8 cellular contexts compared by ENCODE assay signal in genomic region chr2:146927080-146927714, GRCh38.
DNase-seq lines count a peak whose midpoint lies in the region; ATAC-seq, FAIRE-seq and TF ChIP-seq lines count a peak whose summit lies in the region.

No MANE protein-coding gene starts in this region.

- POLR2A ChIA-PET in GM12878 (lab: Charles Lee): interaction anchor here (1.0 kb wide), 1 partner anchor 14 kb away, joined by 3 read pairs; no protein-coding TSS in a partner anchor

- intact Hi-C loops in GM12878 (cut with micrococcal nuclease; ENCODE audit: unreplicated experiment) (loop anchor here (2.0 to 10.0 kb wide), 4 partner anchors 115 to 984 kb away; no protein-coding TSS in a partner anchor), thyroid gland (cut with DNase I) (no loop called here)

- H3K4me3 ChIP-seq in GM12878: no peak overlapping the region
- no peak overlapping the region for H3K4me3 ChIP-seq in keratinocyte (ENCODE audit: control insufficient read depth in 2 of 3, extremely low read depth in 1 of 3, insufficient read depth in 2 of 3, low read depth in 1 of 3, low read length in 3 of 3)
- no peak overlapping the region for H3K4me3 ChIP-seq in thyroid gland (replicated peaks in 1 of 3)

- H3K36me3 ChIP-seq in GM12878 (ENCODE audit: control insufficient read depth in 2 of 2, insufficient read depth in 2 of 2, low read length in 1 of 2) (no peaks in the 10 kb centered on the region), keratinocyte (ENCODE audit: control insufficient read depth in 2 of 2, extremely low read depth in 1 of 2, insufficient read depth in 2 of 2, low read length in 2 of 2) (no peaks in the 10 kb centered on the region), thyroid gland (no peaks in the 10 kb centered on the region)

- DNase-seq in NAMALWA (ENCODE audit: low spot score) (peak; percentile 63), GM12878 (ENCODE audit: low read depth, low spot score) (no peak), keratinocyte (ENCODE audit: low read depth, low spot score) (no peak), thyroid gland (peak; percentile 25 to 37), T-helper 9 cell (no peak), CD1c-positive myeloid dendritic cell (ENCODE audit: extremely low spot score) (no peak)
- DNase-seq in activated effector memory CD4-positive, alpha-beta T cell treated with anti-CD3 and anti-CD28 coated beads, Interleukin-2, amount 50 U/mL, for 16 hours: no peak

- no TSS peak for BruUV-seq in GM12878 (replicated peaks; lab: Mats Ljungman, UMichigan)

- no peaks in the 10 kb centered on the region for H3K4me1 ChIP-seq in GM12878 (ENCODE audit: control insufficient read depth, insufficient read depth, low read length)
- H3K4me1 ChIP-seq in keratinocyte (ENCODE audit: control insufficient read depth, extremely low read depth, insufficient read depth, low read length): no peaks in the 10 kb centered on the region
- H3K4me1 ChIP-seq in thyroid gland: no peaks in the 10 kb centered on the region

- SMC1A ChIA-PET in GM12878 (lab: Charles Lee; ENCODE audit: uncharacterized antibody, unreplicated experiment): interaction anchor here (0.6 to 2.6 kb wide), 23 partner anchors 9 to 985 kb away, joined by 3 to 21 read pairs (median 4); no protein-coding TSS in a partner anchor

- in situ Hi-C loops in GM12878 (cut with MboI): loop anchor here (10.0 kb wide), 1 partner anchor 988 kb away; no protein-coding TSS in a partner anchor

- RAD21 ChIA-PET in GM12878 (lab: Charles Lee; ENCODE audit: unreplicated experiment): interaction anchor here (0.6 to 2.9 kb wide), 19 partner anchors 9 to 985 kb away, joined by 3 to 30 read pairs (median 4); no protein-coding TSS in a partner anchor

- H3K9me1 ChIP-seq in keratinocyte (ENCODE audit: control insufficient read depth, extremely low read depth, insufficient read depth, low read length): no peaks in the 10 kb centered on the region

- no peak for TF ChIP-seq EP300 in GM12878 (IDR thresholded peaks at IDR 0.05; ENCODE audit: borderline replicate concordance in 1 of 2, control insufficient read depth in 1 of 2, low read depth in 2 of 2, low read length in 2 of 2)

- peak; percentile 41 for FAIRE-seq in GM12878 (lab: Jason Lieb, UNC)
- FAIRE-seq in keratinocyte (lab: Jason Lieb, UNC): peak; percentile 81

- H3K79me2 ChIP-seq in GM12878 (ENCODE audit: control insufficient read depth, insufficient read depth, low read length): no peaks in the 10 kb centered on the region
- H3K79me2 ChIP-seq in keratinocyte (ENCODE audit: control insufficient read depth, insufficient read depth, low read length): no peaks in the 10 kb centered on the region

- TF ChIP-seq RAD21 in GM12878 (IDR thresholded peaks at IDR 0.05; ENCODE audit: insufficient read depth, low read depth, low read length): peak; percentile 67

- no peak overlapping the region for H2AFZ ChIP-seq in GM12878 (ENCODE audit: control insufficient read depth, low read depth, low read length)
- peak overlapping the region; percentile 0 for H2AFZ ChIP-seq in keratinocyte (ENCODE audit: control insufficient read depth, low read length)

- dilution Hi-C loops in keratinocyte (cut with MboI; ENCODE audit: extremely low pct_ligation_motif_present, low sequenced_read_pairs): no loop called here

- CTCF ChIA-PET in GM12878 (lab: Yijun Ruan, JAX): interaction anchor here (0.8 to 1.7 kb wide), 19 partner anchors 9 to 983 kb away, joined by 3 to 23 read pairs (median 5); no protein-coding TSS in a partner anchor

- no peaks in the 10 kb centered on the region for H4K20me1 ChIP-seq in GM12878 (ENCODE audit: control insufficient read depth, insufficient read depth)
- no peaks in the 10 kb centered on the region for H4K20me1 ChIP-seq in keratinocyte (ENCODE audit: control insufficient read depth, extremely low read depth, insufficient read depth, low read length)

- no peak overlapping the region for H3K9ac ChIP-seq in GM12878 (ENCODE audit: control insufficient read depth, insufficient read depth, low read length)
- H3K9ac ChIP-seq in keratinocyte (ENCODE audit: control insufficient read depth, extremely low read depth, insufficient read depth, low read length): no peak overlapping the region

- H3K9me3 ChIP-seq in GM12878 (replicated peaks; ENCODE audit: control insufficient read depth, insufficient read depth, low read length) (no peaks in the 10 kb centered on the region), keratinocyte (ENCODE audit: control insufficient read depth, low read depth, low read length) (no peaks in the 10 kb centered on the region), thyroid gland (no peaks in the 10 kb centered on the region)

- TF ChIP-seq CTCF in GM12872 (IDR thresholded peaks at IDR 0.05; ENCODE audit: insufficient read depth, low read depth, low read length): peak; percentile 44; the same call in 2 of the 3 replicates
- TF ChIP-seq CTCF in GM12878 (IDR thresholded peaks at IDR 0.05 in 2 of 3, conservative IDR thresholded peaks at IDR 0.05 in 1 of 3; ENCODE audit: control insufficient read depth in 2 of 3, extremely low read depth in 1 of 3, insufficient read depth in 1 of 3, low read depth in 3 of 3, low read length in 3 of 3): peak; percentile 33 to 71 (median 57); a peak in 5 of 6 replicates
- TF ChIP-seq CTCF in keratinocyte (optimal IDR thresholded peaks at IDR 0.05 in 1 of 3, IDR thresholded peaks at IDR 0.05 in 1 of 3, conservative IDR thresholded peaks at IDR 0.05 in 1 of 3; ENCODE audit: extremely low read depth in 1 of 3, insufficient read depth in 2 of 3, low read length in 3 of 3): peak; percentile 37 to 79 (median 47)
- TF ChIP-seq CTCF in thyroid gland (IDR thresholded peaks at IDR 0.05): peak in 4 of 6 experiments; percentile 5 to 44 (median 36)

- no peak overlapping the region for H3K4me2 ChIP-seq in GM12878 (ENCODE audit: control insufficient read depth, insufficient read depth)
- no peak overlapping the region for H3K4me2 ChIP-seq in keratinocyte (ENCODE audit: control insufficient read depth, extremely low read depth, insufficient read depth, low read depth, low read length)

- TF ChIP-seq POLR2A in GM12878 (IDR thresholded peaks at IDR 0.05; ENCODE audit: low read depth, low read length): no peak
- TF ChIP-seq POLR2A in thyroid gland (IDR thresholded peaks at IDR 0.05): no peak

- H3K27ac ChIP-seq in GM12878 (ENCODE audit: control insufficient read depth, insufficient read depth): no peak overlapping the region
- H3K27ac ChIP-seq in keratinocyte (ENCODE audit: control insufficient read depth, insufficient read depth, low read length): no peak overlapping the region
- H3K27ac ChIP-seq in thyroid gland: no peak overlapping the region

- peak; percentile 86 for ATAC-seq in GM12878

- H3K27me3 ChIP-seq in GM12878 (replicated peaks in 1 of 2; ENCODE audit: control insufficient read depth in 2 of 2, insufficient read depth in 2 of 2, low read length in 1 of 2): no peaks in the 10 kb centered on the region
- no peaks in the 10 kb centered on the region for H3K27me3 ChIP-seq in keratinocyte (ENCODE audit: control insufficient read depth, extremely low read depth, insufficient read depth, low read length)
- no peaks in the 10 kb centered on the region for H3K27me3 ChIP-seq in thyroid gland

- WGBS in GM12878 (ENCODE audit: insufficient coverage, insufficient replicate concordance, low lambda C conversion rate, missing lambda C conversion rate): 0% methylated on average over 3 of the region's 3 CpGs
- WGBS in thyroid gland, 2 donors: 23 to 34% methylated on average over 3 of the region's 3 CpGs

TF ChIP-seq in GM12878, 131 proteins besides CTCF, POLR2A, EP300 and RAD21:
- TF ChIP-seq MYB (IDR thresholded peaks at IDR 0.05; ENCODE audit: borderline replicate concordance, low read depth, low read length) (no peak), RELB (IDR thresholded peaks at IDR 0.05; ENCODE audit: low read depth) (no peak), PAX5 (IDR thresholded peaks at IDR 0.05; ENCODE audit: borderline replicate concordance, low read depth, low read length) (no peak), SMC3 (IDR thresholded peaks at IDR 0.05; ENCODE audit: borderline replicate concordance, low read length) (peak; percentile 56; the same call in 1 of the 2 replicates)

Comparison
In these comparisons a context has a peak if more than half of its experiments do, and no peak if none do; other contexts are left out.
1. DNase-seq: peak in NAMALWA (single experiment) and thyroid gland (2 of 2); none in GM12878 (single experiment), keratinocyte (single experiment), activated effector memory CD4-positive, alpha-beta T cell treated with anti-CD3 and anti-CD28 coated beads, Interleukin-2, amount 50 U/mL, for 16 hours (single experiment), T-helper 9 cell (single experiment) and CD1c-positive myeloid dendritic cell (single experiment).
2. Peak in every context shown above with its lines, with median percentiles within 50 percentile points of each other: CTCF ChIP-seq.